ENCODE assay signal across 1 cellular context in genomic region chr9:88753691-88754367, GRCh38.
TF ChIP-seq lines count a peak whose summit lies in the region.

No MANE protein-coding gene starts in this region.

TF ChIP-seq in IMR-90, 13 proteins besides CTCF, POLR2A, EP300 and RAD21:
- no peak for TF ChIP-seq NFE2L2 (IDR thresholded peaks at IDR 0.05; ENCODE audit: low read depth, low read length)
- TF ChIP-seq MAFK (IDR thresholded peaks at IDR 0.05; ENCODE audit: low read depth, low read length): no peak
- no peak for TF ChIP-seq ELK1 (IDR thresholded peaks at IDR 0.05; ENCODE audit: borderline replicate concordance, low read depth, low read length)
- TF ChIP-seq MAZ (IDR thresholded peaks at IDR 0.05; ENCODE audit: borderline replicate concordance, low read depth, low read length): no peak
- no peak for TF ChIP-seq RCOR1 (IDR thresholded peaks at IDR 0.05; ENCODE audit: insufficient replicate concordance, low read length)
- no peak for TF ChIP-seq BHLHE40 (IDR thresholded peaks at IDR 0.05; ENCODE audit: low read depth, low read length)
- no peak for TF ChIP-seq FOS (IDR thresholded peaks at IDR 0.05; ENCODE audit: low read depth, low read length)
- TF ChIP-seq USF2 (IDR thresholded peaks at IDR 0.05; ENCODE audit: low read depth, low read length): no peak
- TF ChIP-seq CEBPB (IDR thresholded peaks at IDR 0.05; ENCODE audit: low read depth, low read length): no peak
- TF ChIP-seq MXI1 (IDR thresholded peaks at IDR 0.05; ENCODE audit: borderline replicate concordance, low read depth, low read length): no peak
- TF ChIP-seq CHD1 (IDR thresholded peaks at IDR 0.05; ENCODE audit: low read depth, low read length): no peak
- no peak for TF ChIP-seq SMC3 (IDR thresholded peaks at IDR 0.05; ENCODE audit: low read depth, low read length)
- TF ChIP-seq RFX5 (IDR thresholded peaks at IDR 0.05; ENCODE audit: low read depth, low read length): no peak
